ENCODE assay signal across 1 cellular context in genomic region chr2:71130325-71131260, GRCh38.
TF ChIP-seq lines count a peak whose summit lies in the region.

TSS of gene MPHOSPH10 (plus strand) at chr2:71130634. CDS start at chr2:71130666, 32 bp downstream.

TF ChIP-seq in SK-N-SH treated with all-trans-retinoic acid at 6 μM for 48 hours, 23 proteins besides CTCF, POLR2A, EP300 and RAD21 (continued from another document):
- TF ChIP-seq TCF4 (CRISPR knock-in tag; IDR thresholded peaks at IDR 0.05; ENCODE audit: borderline replicate concordance) (no peak), ARNTL (CRISPR knock-in tag; IDR thresholded peaks at IDR 0.05; ENCODE audit: borderline replicate concordance, low read depth) (no peak), ZNF565 (CRISPR knock-in tag; conservative IDR thresholded peaks at IDR 0.05; ENCODE audit: low read depth) (no peak)
